ENCODE assay signal across 8 cellular contexts in the genomic region with DNA sequence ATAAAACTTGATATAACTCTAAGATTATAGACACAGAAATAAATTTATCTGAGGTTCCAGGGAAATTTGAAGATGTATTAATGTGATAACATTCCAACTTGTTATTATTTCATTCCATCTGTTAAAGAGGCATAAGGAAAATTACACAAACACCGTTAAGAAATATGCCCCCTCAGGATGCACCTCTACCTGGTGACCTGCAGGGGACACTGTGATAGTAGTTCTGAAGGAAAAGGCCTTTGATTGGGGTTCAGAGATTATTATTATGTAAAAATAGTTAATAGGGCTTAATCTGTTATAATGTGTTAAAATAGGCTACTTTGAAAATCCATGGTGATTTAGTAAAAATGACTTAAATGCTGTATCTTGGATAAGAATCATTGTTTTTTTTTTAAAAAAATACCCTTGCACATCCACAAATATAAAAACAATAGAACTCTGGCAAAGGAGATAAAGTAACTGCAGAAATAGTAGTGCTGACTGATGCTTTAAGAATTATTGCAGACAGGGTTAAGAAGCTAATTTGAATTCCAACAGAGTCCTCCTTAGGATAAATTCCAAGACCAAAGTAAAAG. TPM values are rescaled to one million over a fixed set of nuclear protein-coding genes. Genes with fewer than 3 reads are reported as not detected.
DNase-seq lines count a peak whose midpoint lies in the region; ATAC-seq and TF ChIP-seq lines count a peak whose summit lies in the region.

No MANE protein-coding gene starts in this region.

- no peak overlapping the region for H3K9ac ChIP-seq in neural progenitor cell

- DNase-seq in right atrium auricular region (ENCODE audit: low spot score), result no peak
- DNase-seq in right cardiac atrium, result no peak
- peak; percentile 27 for DNase-seq in HCEC 1CT
- DNase-seq in NCI-H1694 (lab: John Stamatoyannopoulos, UW), result peak; percentile 45
- DNase-seq in dermis blood vessel endothelial cell, result peak; percentile 62
- peak; percentile 42 for DNase-seq in neural progenitor cell (ENCODE audit: low spot score)
- DNase-seq in DMS79 (lab: John Stamatoyannopoulos, UW), result no peak
- no peak for DNase-seq in NCI-H524 treated with DMSO at 0.1 percent for 48 hours (lab: John Stamatoyannopoulos, UW)

- no peak for ATAC-seq in right cardiac atrium

- no peak overlapping the region for H3K4me3 Mint-ChIP-seq in neural progenitor cell

- 1% methylated on average over 1 of the region's 1 CpG for WGBS in right cardiac atrium

- H3K27me3 ChIP-seq in right atrium auricular region, result no peaks in the 10 kb centered on the region
- no peaks in the 10 kb centered on the region for H3K27me3 ChIP-seq in right cardiac atrium (ENCODE audit: control insufficient read depth, insufficient read depth)
- H3K27me3 ChIP-seq in neural progenitor cell, result no peaks in the 10 kb centered on the region

- H3K36me3 ChIP-seq in right atrium auricular region, result no peaks in the 10 kb centered on the region
- no peaks in the 10 kb centered on the region for H3K36me3 ChIP-seq in neural progenitor cell

- H3F3A ChIP-seq in neural progenitor cell (ENCODE audit: low read depth), result peaks cover 9% of the 10 kb centered on the region

- H3K4me1 ChIP-seq in right atrium auricular region (no peaks in the 10 kb centered on the region), right cardiac atrium (ENCODE audit: control insufficient read depth, insufficient read depth, low read length) (no peaks in the 10 kb centered on the region), neural progenitor cell (peaks cover 6% of the 10 kb centered on the region)

- no peaks in the 10 kb centered on the region for H3K27me3 Mint-ChIP-seq in neural progenitor cell (ENCODE audit: insufficient read depth, low read depth)

- peak overlapping the region; percentile 9 for H3K4me2 ChIP-seq in neural progenitor cell

- H3K27ac ChIP-seq in right atrium auricular region (no peak overlapping the region), right cardiac atrium (ENCODE audit: low read length) (no peak overlapping the region), neural progenitor cell (no peak overlapping the region)

- no peaks in the 10 kb centered on the region for H3K79me2 ChIP-seq in neural progenitor cell (ENCODE audit: low read depth)

- H2AFZ ChIP-seq in neural progenitor cell (replicated peaks), result no peak overlapping the region

- TF ChIP-seq CTCF in right atrium auricular region (IDR thresholded peaks at IDR 0.05) (peak; percentile 48 to 65), neural progenitor cell (IDR thresholded peaks at IDR 0.05) (peak; percentile 91)

- no peak overlapping the region for H3K27ac Mint-ChIP-seq in neural progenitor cell

- H3K36me3 Mint-ChIP-seq in neural progenitor cell, result no peaks in the 10 kb centered on the region

- H3K4me3 ChIP-seq in right atrium auricular region (no peak overlapping the region), right cardiac atrium (ENCODE audit: low read length) (no peak overlapping the region), neural progenitor cell (no peak overlapping the region)

- intact Hi-C loops in right cardiac atrium (cut with DNase I), result no loop called here

- H4K20me1 ChIP-seq in neural progenitor cell (ENCODE audit: low read depth), result no peaks in the 10 kb centered on the region

- H3K9me3 Mint-ChIP-seq in neural progenitor cell, result no peaks in the 10 kb centered on the region

- H3K4me1 Mint-ChIP-seq in neural progenitor cell, result peaks cover 3% of the 10 kb centered on the region

- H3K9me3 ChIP-seq in right atrium auricular region, result no peaks in the 10 kb centered on the region
- no peaks in the 10 kb centered on the region for H3K9me3 ChIP-seq in right cardiac atrium (ENCODE audit: control insufficient read depth, low read length)
- no peaks in the 10 kb centered on the region for H3K9me3 ChIP-seq in neural progenitor cell (ENCODE audit: low read depth)

RNA-seq across cellular contexts. Expression of a gene that starts 6.1 kb away (rescaled TPM):
- total RNA-seq in right atrium auricular region, result 1 to 10 TPM; 3.8 to 5.7 TPM
- 10 to 100 TPM in 1 of 4 donors, 1 to 10 TPM in 3; 5.2 to 10.0 (median 7.1) TPM for total RNA-seq in right cardiac atrium
- 3.0 TPM for polyA plus RNA-seq in right cardiac atrium
- 22.0 and 24.5 TPM in 2 replicates for total RNA-seq in dermis blood vessel endothelial cell
- 35.8 and 64.2 TPM in 2 replicates for total RNA-seq in neural progenitor cell (ENCODE audit: low replicate concordance)

RNA-seq across cellular contexts. Expression of a gene that starts 35.1 kb away (rescaled TPM):
- 10 to 100 TPM; 23.9 to 28.8 TPM for total RNA-seq in right atrium auricular region
- 10 to 100 TPM; 46.9 to 69.0 (median 48.5) TPM for total RNA-seq in right cardiac atrium
- polyA plus RNA-seq in right cardiac atrium, result 40.8 TPM
- 20.9 and 21.4 TPM in 2 replicates for total RNA-seq in dermis blood vessel endothelial cell
- total RNA-seq in neural progenitor cell (ENCODE audit: low replicate concordance), result 25.0 and 25.6 TPM in 2 replicates

RNA-seq across cellular contexts. Expression of a gene that starts 35.3 kb away (rescaled TPM):
- 10 to 100 TPM in 1 of 2 donors, 1 to 10 TPM in 1; 8.8 to 10.7 TPM for total RNA-seq in right atrium auricular region
- 10 to 100 TPM; 13.4 to 15.7 (median 14.7) TPM for total RNA-seq in right cardiac atrium
- polyA plus RNA-seq in right cardiac atrium, result 7.9 TPM
- 14.1 and 17.7 TPM in 2 replicates for total RNA-seq in dermis blood vessel endothelial cell
- 10.8 and 15.3 TPM in 2 replicates for total RNA-seq in neural progenitor cell (ENCODE audit: low replicate concordance)

RNA-seq across cellular contexts. Expression of a gene that starts 44.9 kb away (rescaled TPM):
- total RNA-seq in right atrium auricular region (10 to 100 TPM; 27.7 to 32.5 TPM), right cardiac atrium (10 to 100 TPM; 30.2 to 33.5 (median 32.3) TPM), dermis blood vessel endothelial cell (14.8 and 20.6 TPM in 2 replicates), neural progenitor cell (ENCODE audit: low replicate concordance) (0.99 TPM in 1 of 2 replicates, not detected in the other)
- polyA plus RNA-seq in right cardiac atrium, result 19.9 TPM

Comparison
In these comparisons a context has a peak if more than half of its experiments do, and no peak if none do; other contexts are left out.
1. DNase-seq: peak in HCEC 1CT (single experiment), NCI-H1694 (single experiment), dermis blood vessel endothelial cell (single experiment) and neural progenitor cell (single experiment); none in right atrium auricular region (single experiment), right cardiac atrium (0 of 3), DMS79 (single experiment) and NCI-H524 treated with DMSO at 0.1 percent for 48 hours (single experiment).